In the genomic region with DNA sequence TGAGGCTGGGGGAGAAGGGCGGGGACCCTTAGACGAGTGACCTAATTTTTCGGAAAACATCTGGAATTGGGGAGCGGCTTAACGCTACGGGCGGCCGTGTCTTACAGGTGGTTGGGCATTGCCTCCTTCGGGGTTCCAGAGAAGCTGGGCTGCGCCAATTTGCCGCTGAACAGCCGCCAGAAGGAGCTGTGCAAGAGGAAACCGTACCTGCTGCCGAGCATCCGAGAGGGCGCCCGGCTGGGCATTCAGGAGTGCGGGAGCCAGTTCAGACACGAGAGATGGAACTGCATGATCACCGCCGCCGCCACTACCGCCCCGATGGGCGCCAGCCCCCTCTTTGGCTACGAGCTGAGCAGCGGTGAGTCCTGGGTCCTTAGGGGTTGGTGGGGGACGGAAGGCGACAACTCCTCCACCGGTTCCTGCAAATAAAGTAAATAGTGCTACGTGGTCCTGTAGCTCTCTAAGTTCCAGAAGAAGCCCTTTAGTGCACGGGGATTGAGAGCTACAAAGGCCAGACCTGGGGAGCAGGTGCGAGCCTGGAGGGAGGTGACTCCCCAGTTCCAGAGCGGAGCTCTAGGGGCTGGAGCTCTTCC, we compare ENCODE assay signal across 8 cellular contexts. TPM values are rescaled to one million over a fixed set of nuclear protein-coding genes. Genes with fewer than 3 reads are reported as not detected.
DNase-seq lines count a peak whose midpoint lies in the region; ATAC-seq and TF ChIP-seq lines count a peak whose summit lies in the region.

No MANE protein-coding gene starts in this region.

- H3K27me3 ChIP-seq in right atrium auricular region (peaks cover 18 to 33% of the 10 kb centered on the region in 2 donors), gastrocnemius medialis (peaks cover 54 to 63% (median 62%) of the 10 kb centered on the region in 3 donors)

- ATAC-seq in HG03469 (IDR thresholded peaks at IDR 0.05; ENCODE audit: unreplicated experiment) (peak; percentile 44), gastrocnemius medialis (no peak)

- H3K4me3 ChIP-seq in right atrium auricular region = peak overlapping the region; percentile 22 to 41
- peak overlapping the region; percentile 44 to 62 (median 48) for H3K4me3 ChIP-seq in gastrocnemius medialis

- no TSS peak for BruUV-seq in Calu3 (replicated peaks; lab: Mats Ljungman, UMichigan)

- CTCF ChIA-PET in Calu3 (lab: Charles Lee) = interaction anchor here (0.7 to 1.4 kb wide), 3 partner anchors 137 to 665 kb away, joined by 3 to 5 read pairs (median 4); no protein-coding TSS in a partner anchor
- CTCF ChIA-PET in activated CD4-positive, alpha-beta memory T cell treated with anti-CD3 and anti-CD28 coated beads for 36 hours (lab: Charles Lee) = interaction anchor here (0.5 to 1.3 kb wide), 6 partner anchors 35 to 216 kb away, joined by 3 to 8 read pairs (median 3); no protein-coding TSS in a partner anchor

- TF ChIP-seq POLR2A in gastrocnemius medialis (IDR thresholded peaks at IDR 0.05) = no peak

- intact Hi-C loops in Calu3 (cut with micrococcal nuclease; ENCODE audit: unreplicated experiment) = loop anchor here (10.0 kb wide), 1 partner anchor 345 kb away; the partner anchor contains the start of gene CPED1
- intact Hi-C loops in activated CD4-positive, alpha-beta memory T cell treated with anti-CD3 and anti-CD28 coated beads for 36 hours (cut with micrococcal nuclease) = loop anchor here (10.0 kb wide), 2 partner anchors 195 to 345 kb away; partner anchors contain the start of gene CPED1
- intact Hi-C loops in gastrocnemius medialis (cut with DNase I; ENCODE audit: low total_unique reads) = no loop called here

- H3K4me1 ChIP-seq in right atrium auricular region = peaks cover 0 to 22% of the 10 kb centered on the region in 2 donors
- peaks cover 11 to 14% of the 10 kb centered on the region in 2 donors for H3K4me1 ChIP-seq in gastrocnemius medialis

- peaks cover 26% of the 10 kb centered on the region for H3K27me3 Mint-ChIP-seq in Calu3 (ENCODE audit: unreplicated experiment)
- H3K27me3 Mint-ChIP-seq in activated CD4-positive, alpha-beta memory T cell treated with anti-CD3 and anti-CD28 coated beads for 36 hours = peaks cover 48% of the 10 kb centered on the region

- peak overlapping the region; percentile 76 for H3K4me3 Mint-ChIP-seq in Calu3 (ENCODE audit: low read depth, unreplicated experiment)
- peak overlapping the region; percentile 4 for H3K4me3 Mint-ChIP-seq in activated CD4-positive, alpha-beta memory T cell treated with anti-CD3 and anti-CD28 coated beads for 36 hours

- POLR2A ChIA-PET in activated CD4-positive, alpha-beta memory T cell treated with anti-CD3 and anti-CD28 coated beads for 36 hours (lab: Charles Lee) = no interaction called here

- DNase-seq in Calu3 = peak; percentile 71
- DNase-seq in GM19240 (ENCODE audit: insufficient read length, low spot score) = peak; percentile 11
- DNase-seq in activated CD4-positive, alpha-beta memory T cell treated with anti-CD3 and anti-CD28 coated beads for 36 hours = peak; percentile 38
- DNase-seq in right atrium auricular region (ENCODE audit: low spot score) = no peak
- no peak for DNase-seq in gastrocnemius medialis
- DNase-seq in GF-D8 (lab: John Stamatoyannopoulos, UW) = no peak
- no peak for DNase-seq in T-helper 9 cell

- in situ Hi-C loops in gastrocnemius medialis (cut with MboI; ENCODE audit: low sequenced_read_pairs in 4 of 4) = no loop called here

- TF ChIP-seq CTCF in Calu3 (IDR thresholded peaks at IDR 0.05; ENCODE audit: unreplicated experiment) (peak; percentile 19), right atrium auricular region (IDR thresholded peaks at IDR 0.05) (no peak), gastrocnemius medialis (IDR thresholded peaks at IDR 0.05 in 4 of 5, conservative IDR thresholded peaks at IDR 0.05 in 1 of 5) (no peak)

- peaks cover 9% of the 10 kb centered on the region for H3K4me1 Mint-ChIP-seq in Calu3 (ENCODE audit: low read depth, unreplicated experiment)
- H3K4me1 Mint-ChIP-seq in activated CD4-positive, alpha-beta memory T cell treated with anti-CD3 and anti-CD28 coated beads for 36 hours (ENCODE audit: low read depth) = peaks cover 21% of the 10 kb centered on the region

- H3K36me3 ChIP-seq in right atrium auricular region (no peaks in the 10 kb centered on the region), gastrocnemius medialis (no peaks in the 10 kb centered on the region)

- no peak overlapping the region for H3K27ac ChIP-seq in right atrium auricular region
- H3K27ac ChIP-seq in gastrocnemius medialis = no peak overlapping the region

- no peak overlapping the region for H3K27ac Mint-ChIP-seq in Calu3 (ENCODE audit: unreplicated experiment)
- no peak overlapping the region for H3K27ac Mint-ChIP-seq in activated CD4-positive, alpha-beta memory T cell treated with anti-CD3 and anti-CD28 coated beads for 36 hours

- H3K36me3 Mint-ChIP-seq in Calu3 (ENCODE audit: insufficient read depth, unreplicated experiment) = peaks cover 20% of the 10 kb centered on the region
- H3K36me3 Mint-ChIP-seq in activated CD4-positive, alpha-beta memory T cell treated with anti-CD3 and anti-CD28 coated beads for 36 hours = no peaks in the 10 kb centered on the region

- H3K9me3 ChIP-seq in right atrium auricular region (no peaks in the 10 kb centered on the region), gastrocnemius medialis (no peaks in the 10 kb centered on the region)

- no peaks in the 10 kb centered on the region for H3K9me3 Mint-ChIP-seq in Calu3 (ENCODE audit: low read depth, unreplicated experiment)
- H3K9me3 Mint-ChIP-seq in activated CD4-positive, alpha-beta memory T cell treated with anti-CD3 and anti-CD28 coated beads for 36 hours = no peaks in the 10 kb centered on the region

RNA-seq across cellular contexts. Expression of gene WNT16, which starts 0.8 kb away (rescaled TPM):
- total RNA-seq in Calu3 (2022) = not detected in 2 replicates
- total RNA-seq in activated CD4-positive, alpha-beta memory T cell treated with anti-CD3 and anti-CD28 coated beads for 36 hours = not detected
- under 1 TPM in 1 of 2 donors, not detected in 1; 0.12 TPM for total RNA-seq in right atrium auricular region
- 1 to 10 TPM in 1 of 4 donors, not detected in 3; 1.5 TPM for total RNA-seq in gastrocnemius medialis

Comparison
In these comparisons a context has a peak if more than half of its experiments do, and no peak if none do; other contexts are left out.
1. DNase-seq: peak in Calu3 (single experiment), GM19240 (single experiment) and activated CD4-positive, alpha-beta memory T cell treated with anti-CD3 and anti-CD28 coated beads for 36 hours (single experiment); none in right atrium auricular region (single experiment), gastrocnemius medialis (0 of 2), GF-D8 (single experiment) and T-helper 9 cell (single experiment).